24 cellular contexts compared by ENCODE assay signal in genomic region chr11:126727381-126727780, GRCh38.
"Had no signal": no experiment of that assay in that cellular context is flagged by ENCODE, and none has a peak within 500 bp of the region (broad histone marks: within the 10 kb centered on the region; RNA-seq: fewer than 3 reads in every experiment).

No MANE protein-coding gene starts in this region.

- ATAC-seq: gastrocnemius medialis; left lobe of liver; mucosa of descending colon; naive thymus-derived CD8-positive, alpha-beta T cell; psoas muscle; right cardiac atrium; stimulated activated memory B cell treated with anti-CD40 and anti-IgM and Interleukin-4, amounts not matched to agents 10 μg/mL and 1 μg/mL and 100 μg/mL, for 72 hours had no signal

- H3K4me1 Mint-ChIP-seq: memory B cell; stimulated activated memory B cell treated with anti-CD40 and anti-IgM and Interleukin-4, amounts not matched to agents 10 μg/mL and 1 μg/mL and 100 μg/mL, for 72 hours; stimulated activated naive CD8-positive, alpha-beta T cell treated with anti-CD3 and anti-CD28 coated beads, Interleukin-15, amount 100 ng/mL, for 72 hours had no signal

- H3K36me3 ChIP-seq: gastrocnemius medialis, sigmoid colon, spleen, suprapubic skin had no signal

- H3K27ac Mint-ChIP-seq: memory B cell; naive thymus-derived CD8-positive, alpha-beta T cell; stimulated activated memory B cell treated with anti-CD40 and anti-IgM and Interleukin-4, amounts not matched to agents 10 μg/mL and 1 μg/mL and 100 μg/mL, for 72 hours; stimulated activated naive CD8-positive, alpha-beta T cell treated with anti-CD3 and anti-CD28 coated beads, Interleukin-15, amount 100 ng/mL, for 72 hours; type B pancreatic cell had no signal

- H3K4me2 ChIP-seq: hepatocyte had no signal

- H3K9me3 Mint-ChIP-seq: memory B cell; stimulated activated memory B cell treated with anti-CD40 and anti-IgM and Interleukin-4, amounts not matched to agents 10 μg/mL and 1 μg/mL and 100 μg/mL, for 72 hours; stimulated activated naive CD8-positive, alpha-beta T cell treated with anti-CD3 and anti-CD28 coated beads, Interleukin-15, amount 100 ng/mL, for 72 hours; type B pancreatic cell had no signal

- H2AFZ ChIP-seq: hepatocyte had no signal

- H3K36me3 Mint-ChIP-seq: memory B cell; naive thymus-derived CD8-positive, alpha-beta T cell; stimulated activated memory B cell treated with anti-CD40 and anti-IgM and Interleukin-4, amounts not matched to agents 10 μg/mL and 1 μg/mL and 100 μg/mL, for 72 hours; type B pancreatic cell had no signal

- H3K27me3 ChIP-seq: gastrocnemius medialis, sigmoid colon, spleen, suprapubic skin had no signal

- H3K4me1 ChIP-seq: gastrocnemius medialis, psoas muscle, sigmoid colon had no signal

- DNase-seq: cerebellar nuclear complex; cortex of kidney; foreskin fibroblast; gastrocnemius medialis; head of caudate nucleus; kidney; mucosa of descending colon; naive thymus-derived CD8-positive, alpha-beta T cell; nucleus accumbens; psoas muscle; right cardiac atrium; sigmoid colon; spleen; stimulated activated CD4-positive, alpha-beta T cell treated with anti-CD3 and anti-CD28 coated beads, Interleukin-4, amount 100 ng/mL, for 4 hours; stimulated activated naive CD8-positive, alpha-beta T cell treated with anti-CD3 and anti-CD28 coated beads, Interleukin-15, amount 100 ng/mL, for 72 hours had no signal

- H3K27me3 Mint-ChIP-seq: stimulated activated memory B cell treated with anti-CD40 and anti-IgM and Interleukin-4, amounts not matched to agents 10 μg/mL and 1 μg/mL and 100 μg/mL, for 72 hours had no signal

- H3K9me3 ChIP-seq: gastrocnemius medialis, mucosa of descending colon, psoas muscle, sigmoid colon, spleen, suprapubic skin had no signal

- H3K27ac ChIP-seq: gastrocnemius medialis, hepatocyte, psoas muscle, sigmoid colon, skin epidermis, spleen, suprapubic skin had no signal

- H3K4me3 ChIP-seq: gastrocnemius medialis, hepatocyte, lung, mucosa of descending colon, psoas muscle, sigmoid colon, skin epidermis, spleen, suprapubic skin had no signal

- H3K4me3 Mint-ChIP-seq: memory B cell; naive thymus-derived CD8-positive, alpha-beta T cell; neural crest cell; stimulated activated memory B cell treated with anti-CD40 and anti-IgM and Interleukin-4, amounts not matched to agents 10 μg/mL and 1 μg/mL and 100 μg/mL, for 72 hours; stimulated activated naive CD8-positive, alpha-beta T cell treated with anti-CD3 and anti-CD28 coated beads, Interleukin-15, amount 100 ng/mL, for 72 hours; type B pancreatic cell had no signal
